1 cellular context compared by ENCODE assay signal in genomic region chr12:129579879-129580278, GRCh38.
TF ChIP-seq lines count a peak whose summit lies in the region.

No MANE protein-coding gene starts in this region.

TF ChIP-seq in GM23338, 12 proteins besides CTCF, POLR2A, EP300 and RAD21 (continued from another document):
- TF ChIP-seq ZNF462 (CRISPR knock-in tag; IDR thresholded peaks at IDR 0.05), result no peak
- no peak for TF ChIP-seq CREB1 (CRISPR knock-in tag; IDR thresholded peaks at IDR 0.05; ENCODE audit: low read depth)
